In genomic region chr5:146088098-146088497, GRCh38 we compare ENCODE assay signal across 34 cellular contexts. TPM values are rescaled to one million over a fixed set of nuclear protein-coding genes. Genes with fewer than 3 reads are reported as not detected.
"Had no signal": no experiment of that assay in that cellular context is flagged by ENCODE, and none has a peak within 500 bp of the region (broad histone marks: within the 10 kb centered on the region; RNA-seq: fewer than 3 reads in every experiment).

No MANE protein-coding gene starts in this region.

- H3K4me2 ChIP-seq: neural progenitor cell, smooth muscle cell had no signal

- H3K4me1 Mint-ChIP-seq: naive B cell; naive thymus-derived CD8-positive, alpha-beta T cell; neural progenitor cell; stimulated activated memory B cell treated with anti-CD40 and anti-IgM and Interleukin-4, amounts not matched to agents 10 μg/mL and 1 μg/mL and 100 μg/mL, for 72 hours; stimulated activated naive CD8-positive, alpha-beta T cell treated with anti-CD3 and anti-CD28 coated beads, Interleukin-15, amount 100 ng/mL, for 72 hours had no signal

- H3K27me3 Mint-ChIP-seq: natural killer cell treated with Interleukin-12 subunit alpha and Interleukin-12 subunit beta and Interleukin-15 and Interleukin-18, amount 100 ng/mL, for 72 hours; progenitor cell of endocrine pancreas; stimulated activated memory B cell treated with anti-CD40 and anti-IgM and Interleukin-4, amounts not matched to agents 10 μg/mL and 1 μg/mL and 100 μg/mL, for 72 hours had no signal

- H3K9ac ChIP-seq: neural progenitor cell, parathyroid adenoma had no signal

- H3K36me3 Mint-ChIP-seq: naive B cell; natural killer cell treated with Interleukin-12 subunit alpha and Interleukin-12 subunit beta and Interleukin-15 and Interleukin-18, amount 100 ng/mL, for 72 hours; neural progenitor cell; stimulated activated memory B cell treated with anti-CD40 and anti-IgM and Interleukin-4, amounts not matched to agents 10 μg/mL and 1 μg/mL and 100 μg/mL, for 72 hours had no signal

- H3K4me3 ChIP-seq: neural progenitor cell, ovary, psoas muscle, right lobe of liver, sigmoid colon, skin epidermis, smooth muscle cell, spleen, thoracic aorta, thyroid gland, tibial nerve, upper lobe of left lung, uterus had no signal

- H3K4me1 ChIP-seq: neural progenitor cell, parathyroid adenoma, psoas muscle, right lobe of liver, sigmoid colon, spleen, thyroid gland, tibial nerve, upper lobe of left lung, uterus had no signal

- H3K4me3 Mint-ChIP-seq: naive B cell; naive thymus-derived CD8-positive, alpha-beta T cell; natural killer cell treated with Interleukin-12 subunit alpha and Interleukin-12 subunit beta and Interleukin-15 and Interleukin-18, amount 100 ng/mL, for 72 hours; neural progenitor cell; stimulated activated memory B cell treated with anti-CD40 and anti-IgM and Interleukin-4, amounts not matched to agents 10 μg/mL and 1 μg/mL and 100 μg/mL, for 72 hours; stimulated activated naive CD8-positive, alpha-beta T cell treated with anti-CD3 and anti-CD28 coated beads, Interleukin-15, amount 100 ng/mL, for 72 hours had no signal

- H3K9me3 Mint-ChIP-seq: naive B cell; naive thymus-derived CD8-positive, alpha-beta T cell; natural killer cell treated with Interleukin-12 subunit alpha and Interleukin-12 subunit beta and Interleukin-15 and Interleukin-18, amount 100 ng/mL, for 72 hours; neural progenitor cell; stimulated activated memory B cell treated with anti-CD40 and anti-IgM and Interleukin-4, amounts not matched to agents 10 μg/mL and 1 μg/mL and 100 μg/mL, for 72 hours; stimulated activated naive CD8-positive, alpha-beta T cell treated with anti-CD3 and anti-CD28 coated beads, Interleukin-15, amount 100 ng/mL, for 72 hours had no signal

- DNase-seq: naive B cell; naive thymus-derived CD8-positive, alpha-beta T cell; occipital lobe; ovary; posterior cingulate gyrus; psoas muscle; right cardiac atrium; right lobe of liver; sigmoid colon; spleen; stimulated activated CD4-positive, alpha-beta T cell treated with anti-CD3 and anti-CD28 coated beads, Interleukin-12 subunit alpha, Interleukin-12 subunit beta, amount 100 ng/mL, for 4 hours; stimulated activated CD4-positive, alpha-beta T cell treated with anti-CD3 and anti-CD28 coated beads, Interleukin-1b, Interleukin-23, amount 100 ng/mL, for 48 hours; stimulated activated CD4-positive, alpha-beta T cell treated with anti-CD3 and anti-CD28 coated beads, Interleukin-4, amount 100 ng/mL, for 1 hour; stimulated activated CD4-positive, alpha-beta T cell treated with anti-CD3 and anti-CD28 coated beads, Interleukin-4, amount 100 ng/mL, for 4 hours; stimulated activated CD8-positive, alpha-beta memory T cell treated with anti-CD3 and anti-CD28 coated beads, Interleukin-4, amount 100 ng/mL, for 48 hours; stimulated activated naive CD4-positive, alpha-beta T cell; stimulated activated naive CD8-positive, alpha-beta T cell treated with anti-CD3 and anti-CD28 coated beads, Interleukin-15, amount 100 ng/mL, for 72 hours; stimulated activated naive CD8-positive, alpha-beta T cell treated with anti-CD3 and anti-CD28 coated beads, Interleukin-15, Interleukin-2, amounts not matched to agents 100 U/mL and 50 U/mL, for 24 hours; substantia nigra; thyroid gland; trophoblast cell; upper lobe of left lung; uterus had no signal

- H3K27ac Mint-ChIP-seq: naive B cell; naive thymus-derived CD8-positive, alpha-beta T cell; natural killer cell treated with Interleukin-12 subunit alpha and Interleukin-12 subunit beta and Interleukin-15 and Interleukin-18, amount 100 ng/mL, for 72 hours; neural progenitor cell; progenitor cell of endocrine pancreas; stimulated activated memory B cell treated with anti-CD40 and anti-IgM and Interleukin-4, amounts not matched to agents 10 μg/mL and 1 μg/mL and 100 μg/mL, for 72 hours; stimulated activated naive CD8-positive, alpha-beta T cell treated with anti-CD3 and anti-CD28 coated beads, Interleukin-15, amount 100 ng/mL, for 72 hours had no signal

- H3K36me3 ChIP-seq: neural progenitor cell, ovary, right lobe of liver, sigmoid colon, spleen, thoracic aorta, thyroid gland, upper lobe of left lung, uterus had no signal

- H2AFZ ChIP-seq: neural progenitor cell, parathyroid adenoma had no signal

- H3K79me2 ChIP-seq: parathyroid adenoma had no signal

- ATAC-seq: naive thymus-derived CD8-positive, alpha-beta T cell; natural killer cell treated with Interleukin-12 subunit alpha and Interleukin-12 subunit beta and Interleukin-15 and Interleukin-18, amount 100 ng/mL, for 72 hours; right cardiac atrium; right lobe of liver; stimulated activated memory B cell treated with anti-CD40 and anti-IgM and Interleukin-4, amounts not matched to agents 10 μg/mL and 1 μg/mL and 100 μg/mL, for 72 hours; stimulated activated naive CD8-positive, alpha-beta T cell treated with anti-CD3 and anti-CD28 coated beads, Interleukin-15, amount 100 ng/mL, for 72 hours; stimulated activated naive CD8-positive, alpha-beta T cell treated with anti-CD3 and anti-CD28 coated beads, Interleukin-15, Interleukin-2, amounts not matched to agents 100 U/mL and 50 U/mL, for 24 hours had no signal

- H3K27ac ChIP-seq: neural progenitor cell, ovary, parathyroid adenoma, psoas muscle, right lobe of liver, sigmoid colon, skin epidermis, spleen, thoracic aorta, thyroid gland, tibial nerve, upper lobe of left lung, uterus had no signal

- H3K9me3 ChIP-seq: ovary, psoas muscle, right lobe of liver, sigmoid colon, spleen, thoracic aorta, thyroid gland, tibial nerve, upper lobe of left lung, uterus had no signal

- H3K27me3 ChIP-seq: neural progenitor cell, ovary, right lobe of liver, sigmoid colon, spleen, thyroid gland, tibial nerve, upper lobe of left lung, uterus had no signal

RNA-seq across cellular contexts. Expression of gene PLAC8L1, which starts 17.3 kb away (rescaled TPM):
- total RNA-seq: occipital lobe, osteoblast, renal cortical epithelial cell, right cardiac atrium, right lobe of liver, smooth muscle cell, thoracic aorta, thyroid gland, tibial nerve had no signal
- polyA plus RNA-seq: naive thymus-derived CD8-positive, alpha-beta T cell; ovary had no signal
